In genomic region chr16:106623-107324, GRCh38 we compare ENCODE assay signal across 9 cellular contexts. TPM values are rescaled to one million over a fixed set of nuclear protein-coding genes. Genes with fewer than 3 reads are reported as not detected.
DNase-seq lines count a peak whose midpoint lies in the region; ATAC-seq, FAIRE-seq and TF ChIP-seq lines count a peak whose summit lies in the region.
"Had no signal": no experiment of that assay in that cellular context is flagged by ENCODE, and none has a peak within 500 bp of the region (broad histone marks: within the 10 kb centered on the region; RNA-seq: fewer than 3 reads in every experiment).

No MANE protein-coding gene starts in this region.

- WGBS in pancreas, 2 donors: 24 to 25% methylated on average over 6 of the region's 6 CpGs

- peaks cover 76% of the 10 kb centered on the region for H3K36me3 ChIP-seq in RWPE2 (ENCODE audit: low read depth)
- peaks cover 0 to 20% (median 5%) of the 10 kb centered on the region in 3 donors for H3K36me3 ChIP-seq in pancreas

- no peaks in the 10 kb centered on the region for H3K9me3 ChIP-seq in RWPE2 (ENCODE audit: severe bottlenecking)
- no peaks in the 10 kb centered on the region for H3K9me3 ChIP-seq in pancreas

- ATAC-seq in RWPE2 (ENCODE audit: low read depth): peak; percentile 68; the same call in 2 of the 3 replicates
- ATAC-seq in pancreas: peak; percentile 68 to 88 (median 85)
- no peak for ATAC-seq in GM21423 (IDR thresholded peaks at IDR 0.05; ENCODE audit: unreplicated experiment)

- H3K27me3 ChIP-seq in RWPE2 (ENCODE audit: insufficient read depth, poor library complexity, severe bottlenecking) (no peaks in the 10 kb centered on the region), pancreas (no peaks in the 10 kb centered on the region)

- no peak overlapping the region for H3K27ac ChIP-seq in RWPE2 (ENCODE audit: poor library complexity, severe bottlenecking)
- no peak overlapping the region for H3K27ac ChIP-seq in pancreas

- no peak for FAIRE-seq in pancreas (lab: Jason Lieb, UNC)
- FAIRE-seq: colon had no signal

- intact Hi-C loops in pancreas (cut with DNase I): loop anchor here in 1 of 3 donors (5.0 kb wide), 1 partner anchor 256 kb away; no protein-coding TSS in a partner anchor

- TF ChIP-seq CTCF in RWPE2 (IDR thresholded peaks at IDR 0.05; ENCODE audit: poor library complexity, severe bottlenecking): peak; percentile 89
- TF ChIP-seq CTCF in pancreas (IDR thresholded peaks at IDR 0.05): peak; percentile 66 to 78 (median 73)

- H3K4me1 ChIP-seq in RWPE2 (ENCODE audit: insufficient read depth, poor library complexity, severe bottlenecking) (no peaks in the 10 kb centered on the region), pancreas (no peaks in the 10 kb centered on the region)

- H3K4me3 ChIP-seq in RWPE2 (ENCODE audit: severe bottlenecking): no peak overlapping the region
- no peak overlapping the region for H3K4me3 ChIP-seq in pancreas

- DNase-seq in ELF-1 (ENCODE audit: low read depth, low spot score) (peak; percentile 83), M059J (ENCODE audit: low read depth) (peak; percentile 72), RWPE2 (ENCODE audit: low spot score) (no peak), germinal center (ENCODE audit: low spot score) (peak; percentile 69), pancreas (peak in 3 of 6 donors; percentile 45 to 64 (median 57)), cerebellar nuclear complex (lab: John Stamatoyannopoulos, UW) (no peak)
- DNase-seq in activated naive CD4-positive, alpha-beta T cell treated with Interleukin-2 at 50 U/mL for 16 hours: peak; percentile 46

RNA-seq across cellular contexts. Expression of gene MPG, which starts 28.7 kb away (rescaled TPM):
- 67.3 and 91.9 TPM in 2 replicates for total RNA-seq in M059J (2014; rRNA removed; shearing (Covaris generic))
- total RNA-seq in pancreas: 10 to 100 TPM; 19.2 to 28.3 (median 24.4) TPM
- 10 to 100 TPM; 48.4 to 62.5 TPM for polyA plus RNA-seq in pancreas

RNA-seq across cellular contexts. Expression of gene NPRL3, which starts 31.7 kb away (rescaled TPM):
- 5.3 and 6.9 TPM in 2 replicates for total RNA-seq in M059J (2014; rRNA removed; shearing (Covaris generic))
- total RNA-seq in pancreas: 10 to 100 TPM in 5 of 6 donors, 1 to 10 TPM in 1; 8.6 to 16.4 (median 13.3) TPM
- 10 to 100 TPM; 18.9 to 25.2 TPM for polyA plus RNA-seq in pancreas

RNA-seq across cellular contexts. Expression of gene RHBDF1, which starts 34.3 kb away (rescaled TPM):
- 4.9 and 11.9 TPM in 2 replicates for total RNA-seq in M059J (2014; rRNA removed; shearing (Covaris generic))
- 10 to 100 TPM in 5 of 6 donors, 1 to 10 TPM in 1; 7.3 to 24.0 (median 11.2) TPM for total RNA-seq in pancreas
- polyA plus RNA-seq in pancreas: 10 to 100 TPM; 54.1 to 56.3 TPM

RNA-seq across cellular contexts. Expression of gene HBZ, which starts 45.7 kb away (rescaled TPM):
- total RNA-seq in M059J (2014; rRNA removed; shearing (Covaris generic)): not detected in 2 replicates
- total RNA-seq in pancreas: under 1 TPM in 1 of 6 donors, not detected in 5; 0.35 TPM
- polyA plus RNA-seq in pancreas: not detected

RNA-seq across cellular contexts. Expression of gene SNRNP25, which starts 53.1 kb away (rescaled TPM):
- 49.5 and 50.4 TPM in 2 replicates for total RNA-seq in M059J (2014; rRNA removed; shearing (Covaris generic))
- total RNA-seq in pancreas: 1 to 10 TPM; 6.8 to 9.2 (median 7.8) TPM
- 10 to 100 TPM; 17.1 to 17.3 TPM for polyA plus RNA-seq in pancreas

Comparison
In these comparisons a context has a peak if more than half of its experiments do, and no peak if none do; other contexts are left out.
1. DNase-seq: peak in ELF-1 (single experiment), M059J (single experiment), activated naive CD4-positive, alpha-beta T cell treated with Interleukin-2 at 50 U/mL for 16 hours (single experiment) and germinal center (single experiment); none in RWPE2 (single experiment) and cerebellar nuclear complex (0 of 2).